In the genomic region with DNA sequence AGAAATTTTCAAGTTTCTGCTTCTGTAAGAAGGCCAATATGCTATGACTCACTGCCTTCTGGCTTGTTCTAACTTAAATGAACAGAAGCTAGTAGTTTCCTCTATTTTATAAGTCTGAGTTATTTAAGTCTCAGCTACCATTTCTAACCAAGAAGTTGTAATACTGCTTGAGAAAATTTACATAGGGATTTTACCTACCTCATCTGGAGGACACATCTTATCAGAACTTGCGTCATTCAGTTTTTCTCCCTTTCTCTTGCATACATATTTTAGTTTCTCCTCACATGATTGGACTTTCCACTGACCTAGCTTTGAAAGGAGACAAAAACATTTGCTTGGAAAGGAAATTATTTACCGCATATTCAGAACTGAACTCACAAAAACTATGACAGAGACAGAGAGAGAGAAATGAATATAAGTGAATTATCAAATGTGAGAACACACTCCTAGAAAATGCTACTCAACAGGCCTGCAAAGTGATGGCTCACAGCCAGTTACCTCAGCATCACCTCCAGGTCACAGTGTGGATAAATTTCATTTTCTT, we compare ENCODE assay signal across 9 cellular contexts. TPM values are rescaled to one million over a fixed set of nuclear protein-coding genes. Genes with fewer than 3 reads are reported as not detected.
A peak's percentile ranks its signal among the peaks of the same experiment; 100 is the strongest.
DNase-seq lines count a peak whose midpoint lies in the region; ATAC-seq and TF ChIP-seq lines count a peak whose summit lies in the region.
"Had no signal": no experiment of that assay in that cellular context is flagged by ENCODE, and none has a peak within 500 bp of the region (broad histone marks: within the 10 kb centered on the region; RNA-seq: fewer than 3 reads in every experiment).

No MANE protein-coding gene starts in this region.

- peak; percentile 76 for ATAC-seq in GM18498 (IDR thresholded peaks at IDR 0.05; ENCODE audit: unreplicated experiment)
- ATAC-seq in GM21515 (IDR thresholded peaks at IDR 0.05; ENCODE audit: unreplicated experiment) = peak; percentile 74
- peak; percentile 70 for ATAC-seq in HG03521 (IDR thresholded peaks at IDR 0.05; ENCODE audit: unreplicated experiment)

- no peak overlapping the region for H3K4me3 ChIP-seq in fibroblast of villous mesenchyme (ENCODE audit: low read depth, low read length)

- H3K27me3 Mint-ChIP-seq in type B pancreatic cell = peaks cover 3% of the 10 kb centered on the region

- no peak overlapping the region for H3K4me3 Mint-ChIP-seq in type B pancreatic cell

- no peaks in the 10 kb centered on the region for H3K36me3 Mint-ChIP-seq in type B pancreatic cell

- DNase-seq in fibroblast of villous mesenchyme (ENCODE audit: low read depth) (peak; percentile 78), DMS 273 (lab: John Stamatoyannopoulos, UW; ENCODE audit: unreplicated experiment) (no peak), globus pallidus (ENCODE audit: low spot score) (no peak), type B pancreatic cell (ENCODE audit: extremely low spot score, unreplicated experiment) (no peak), NAMALWA (ENCODE audit: low spot score) (no peak)
- DNase-seq: GOT3 had no signal

- no peaks in the 10 kb centered on the region for H3K9me3 Mint-ChIP-seq in type B pancreatic cell

- H3K4me1 Mint-ChIP-seq in type B pancreatic cell (ENCODE audit: unreplicated experiment) = no peaks in the 10 kb centered on the region

- no peak for TF ChIP-seq CTCF in fibroblast of villous mesenchyme (IDR thresholded peaks at IDR 0.05; ENCODE audit: insufficient read depth, low read depth, low read length)
- no peak for TF ChIP-seq CTCF in type B pancreatic cell (conservative IDR thresholded peaks at IDR 0.05)

- no peak overlapping the region for H3K27ac Mint-ChIP-seq in type B pancreatic cell

RNA-seq across cellular contexts. Expression of a gene that starts 25.4 kb away (rescaled TPM):
- 0.64 and 0.86 TPM in 2 replicates for total RNA-seq in fibroblast of villous mesenchyme
- total RNA-seq in type B pancreatic cell (ENCODE audit: low replicate concordance) = 0.29 and 0.74 TPM in 2 replicates
